8 cellular contexts compared by ENCODE assay signal in the genomic region with DNA sequence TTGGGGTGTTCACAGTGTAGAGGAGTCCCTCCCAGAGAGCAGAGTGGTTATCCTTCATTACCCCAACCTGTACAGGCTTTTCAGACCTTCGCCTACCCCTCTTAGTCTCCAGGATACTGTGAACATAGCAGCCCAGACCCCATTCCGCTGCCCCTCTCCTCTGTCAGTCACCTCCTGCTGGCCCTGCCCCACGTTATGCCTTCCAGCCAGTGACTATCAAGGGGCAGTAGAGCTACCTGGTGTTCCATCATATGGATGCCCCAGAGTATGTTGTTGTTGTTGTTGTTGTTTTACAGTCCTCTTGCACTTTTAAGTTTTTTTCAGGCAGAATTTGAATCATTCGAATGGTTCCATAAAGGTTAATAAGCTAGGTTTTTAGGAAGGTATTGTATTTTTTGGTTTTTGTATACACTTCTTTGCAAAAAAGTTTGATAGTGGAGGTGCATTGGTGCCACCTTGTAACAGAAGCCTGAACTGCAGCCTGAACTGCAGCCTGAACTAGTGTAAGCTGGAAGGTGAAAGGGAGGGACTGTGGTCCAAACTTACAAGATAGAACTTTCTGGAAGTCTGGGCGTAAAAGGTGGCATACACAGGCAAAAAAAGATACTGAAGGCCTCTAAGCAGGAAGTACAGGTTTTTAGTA.
A peak's percentile ranks its signal among the peaks of the same experiment; 100 is the strongest.
DNase-seq lines count a peak whose midpoint lies in the region; ATAC-seq and TF ChIP-seq lines count a peak whose summit lies in the region.

No MANE protein-coding gene starts in this region.

- H3K36me3 Mint-ChIP-seq in nephron progenitor cell (ENCODE audit: low read depth): peaks cover 18% of the 10 kb centered on the region

- TF ChIP-seq CTCF in brain microvascular endothelial cell (IDR thresholded peaks at IDR 0.05; ENCODE audit: low read depth, low read length, missing control alignments): peak; percentile 73
- TF ChIP-seq CTCF in nephron progenitor cell (IDR thresholded peaks at IDR 0.05): peak; percentile 33

- no peak overlapping the region for H3K4me3 Mint-ChIP-seq in nephron progenitor cell

- H3K9me3 ChIP-seq in Karpas-422 (ENCODE audit: low read length): no peaks in the 10 kb centered on the region

- no peaks in the 10 kb centered on the region for H3K27me3 ChIP-seq in Karpas-422 (ENCODE audit: low read length)
- H3K27me3 ChIP-seq in brain microvascular endothelial cell (replicated peaks): no peaks in the 10 kb centered on the region

- in situ Hi-C loops in brain microvascular endothelial cell (cut with HindIII; ENCODE audit: low pct_ligation_motif_present, low sequenced_read_pairs): no loop called here

- H3K27ac ChIP-seq in Karpas-422 (ENCODE audit: low read length) (no peak overlapping the region), brain microvascular endothelial cell (no peak overlapping the region)

- H3K4me3 ChIP-seq in Karpas-422 (ENCODE audit: low read length): no peak overlapping the region
- no peak overlapping the region for H3K4me3 ChIP-seq in brain microvascular endothelial cell (ENCODE audit: low read depth, low read length)

- H3K27ac Mint-ChIP-seq in nephron progenitor cell: no peak overlapping the region

- no peaks in the 10 kb centered on the region for H3K27me3 Mint-ChIP-seq in nephron progenitor cell (ENCODE audit: low read depth, poor library complexity)

- H4K20me1 ChIP-seq in Karpas-422 (ENCODE audit: insufficient read depth, low read depth, low read length): no peaks in the 10 kb centered on the region

- no peak overlapping the region for H3K9ac ChIP-seq in Karpas-422 (ENCODE audit: low read length)

- H3K4me1 Mint-ChIP-seq in nephron progenitor cell: no peaks in the 10 kb centered on the region

- H3K4me2 ChIP-seq in Karpas-422 (ENCODE audit: low read depth, low read length, poor library complexity, severe bottlenecking): no peak overlapping the region

- peak; percentile 22 to 26 for DNase-seq in activated T-cell treated with anti-CD3 and anti-CD28 coated beads, Interleukin-2, amount 50 U/mL, for 48 hours
- no peak for DNase-seq in activated T-cell treated with anti-CD3 and anti-CD28 coated beads, Interleukin-2, amount 50 U/mL, for 1 hour
- DNase-seq in Karpas-422: peak; percentile 77
- DNase-seq in brain microvascular endothelial cell: peak; percentile 43
- no peak for DNase-seq in nephron progenitor cell
- DNase-seq in stimulated activated CD4-positive, alpha-beta T cell treated with anti-CD3 and anti-CD28 coated beads, Interleukin-2, amount 100 ng/mL, for 48 hours: no peak
- no peak for DNase-seq in stimulated activated naive CD4-positive, alpha-beta T cell treated with Interleukin-2 at 50 U/mL for 16 hours (lab: John Stamatoyannopoulos, UW)

- H3K36me3 ChIP-seq in Karpas-422 (ENCODE audit: insufficient read depth, low read length) (no peaks in the 10 kb centered on the region), brain microvascular endothelial cell (replicated peaks) (no peaks in the 10 kb centered on the region)

- no peaks in the 10 kb centered on the region for H3K9me2 ChIP-seq in Karpas-422 (replicated peaks; ENCODE audit: insufficient read depth, low read length)

- no peak for ATAC-seq in HG03460 (IDR thresholded peaks at IDR 0.05; ENCODE audit: unreplicated experiment)

- H2AFZ ChIP-seq in Karpas-422 (ENCODE audit: low read length): no peak overlapping the region

- H3K79me2 ChIP-seq in Karpas-422 (ENCODE audit: low read length): no peaks in the 10 kb centered on the region

- H3K4me1 ChIP-seq in Karpas-422 (ENCODE audit: low read length): no peaks in the 10 kb centered on the region

- peaks cover 30% of the 10 kb centered on the region for H3K9me3 Mint-ChIP-seq in nephron progenitor cell

Comparison
In these comparisons a context has a peak if more than half of its experiments do, and no peak if none do; other contexts are left out.
1. DNase-seq: peak in activated T-cell treated with anti-CD3 and anti-CD28 coated beads, Interleukin-2, amount 50 U/mL, for 48 hours (2 of 2), Karpas-422 (single experiment) and brain microvascular endothelial cell (single experiment); none in activated T-cell treated with anti-CD3 and anti-CD28 coated beads, Interleukin-2, amount 50 U/mL, for 1 hour (single experiment), nephron progenitor cell (single experiment), stimulated activated CD4-positive, alpha-beta T cell treated with anti-CD3 and anti-CD28 coated beads, Interleukin-2, amount 100 ng/mL, for 48 hours (0 of 2) and stimulated activated naive CD4-positive, alpha-beta T cell treated with Interleukin-2 at 50 U/mL for 16 hours (single experiment).